ENCODE assay signal across 8 cellular contexts in genomic region chr18:31685097-31686082, GRCh38. TPM values are rescaled to one million over a fixed set of nuclear protein-coding genes. Genes with fewer than 3 reads are reported as not detected.
DNase-seq lines count a peak whose midpoint lies in the region; ATAC-seq lines count a peak whose summit lies in the region.

No MANE protein-coding gene starts in this region.

- H3K14ac ChIP-seq in mesenchymal stem cell (ENCODE audit: low read length in 2 of 2), result peak overlapping the region in 1 of 2 experiments; percentile 17

- peak overlapping the region; percentile 23 for H2BK15ac ChIP-seq in mesenchymal stem cell (ENCODE audit: low read depth, poor library complexity, severe bottlenecking)

- peak overlapping the region; percentile 70 to 73 for H3K18ac ChIP-seq in mesenchymal stem cell (ENCODE audit: low read depth in 1 of 2, low read length in 2 of 2)

- H3K4ac ChIP-seq in mesenchymal stem cell (ENCODE audit: low read depth in 1 of 2, low read length in 2 of 2), result peak overlapping the region in 1 of 2 experiments; percentile 30

- no peak overlapping the region for H2AK5ac ChIP-seq in mesenchymal stem cell (ENCODE audit: low read length, severe bottlenecking)

- peak overlapping the region; percentile 69 for H3K4me3 ChIP-seq in endocrine pancreas (ENCODE audit: control insufficient read depth, insufficient read depth, low read length)
- peak overlapping the region; percentile 77 to 84 for H3K4me3 ChIP-seq in mesenchymal stem cell (ENCODE audit: insufficient read depth in 1 of 2, low read depth in 1 of 2, low read length in 2 of 2)

- H4K91ac ChIP-seq in mesenchymal stem cell (ENCODE audit: low read length), result peak overlapping the region; percentile 82

- H3K9ac ChIP-seq in endocrine pancreas (ENCODE audit: control insufficient read depth, insufficient read depth, low read length), result peak overlapping the region; percentile 90
- H3K9ac ChIP-seq in mesenchymal stem cell (ENCODE audit: low read length), result peak overlapping the region; percentile 89

- H3K4me2 ChIP-seq in mesenchymal stem cell (ENCODE audit: low read length, poor library complexity, severe bottlenecking), result peak overlapping the region; percentile 99

- no peaks in the 10 kb centered on the region for H3K36me3 ChIP-seq in endocrine pancreas (ENCODE audit: control insufficient read depth, insufficient read depth, low read length)
- no peaks in the 10 kb centered on the region for H3K36me3 ChIP-seq in mesenchymal stem cell (ENCODE audit: control insufficient read depth in 1 of 2, insufficient read depth in 2 of 2, low read depth in 1 of 2, low read length in 2 of 2)

- H3K23ac ChIP-seq in mesenchymal stem cell (ENCODE audit: low read length in 2 of 2), result no peak overlapping the region

- peak overlapping the region; percentile 75 for H2AFZ ChIP-seq in mesenchymal stem cell (ENCODE audit: low read depth, low read length)

- no peaks in the 10 kb centered on the region for H3K27me3 ChIP-seq in endocrine pancreas (ENCODE audit: control insufficient read depth, insufficient read depth, low read length)
- no peaks in the 10 kb centered on the region for H3K27me3 ChIP-seq in mesenchymal stem cell (ENCODE audit: control insufficient read depth in 1 of 2, insufficient read depth in 1 of 2, low read length in 2 of 2)

- H3K27ac ChIP-seq in mesenchymal stem cell (ENCODE audit: low read length, poor library complexity, severe bottlenecking), result no peak overlapping the region

- H3K9me3 ChIP-seq in endocrine pancreas (ENCODE audit: control insufficient read depth, low read length) (no peaks in the 10 kb centered on the region), mesenchymal stem cell (ENCODE audit: control insufficient read depth, low read length) (no peaks in the 10 kb centered on the region)

- ATAC-seq in GM19043 (IDR thresholded peaks at IDR 0.05; ENCODE audit: low read depth, unreplicated experiment), result peak; percentile 64
- ATAC-seq in HG03280 (IDR thresholded peaks at IDR 0.05; ENCODE audit: unreplicated experiment), result peak; percentile 83

- 2% methylated on average over 78 of the region's 115 CpGs for WGBS in mesenchymal stem cell

- H3K4me1 ChIP-seq in endocrine pancreas (ENCODE audit: control insufficient read depth, insufficient read depth, low read length), result peaks cover 11% of the 10 kb centered on the region
- H3K4me1 ChIP-seq in mesenchymal stem cell (ENCODE audit: control insufficient read depth, insufficient read depth, low read depth, low read length), result peaks cover 3% of the 10 kb centered on the region

- no peak overlapping the region for H2BK12ac ChIP-seq in mesenchymal stem cell (ENCODE audit: low read length in 2 of 2)

- peak overlapping the region; percentile 49 for H2BK120ac ChIP-seq in mesenchymal stem cell (ENCODE audit: low read depth, low read length)

- peak overlapping the region; percentile 93 for H4K8ac ChIP-seq in mesenchymal stem cell (ENCODE audit: low read length)

- peak in 11 of 14 donors; percentile 19 to 77 (median 40) for DNase-seq in C1 segment of cervical spinal cord (lab: John Stamatoyannopoulos, UW)
- DNase-seq in NCI-H345 treated with DMSO at 0.1 percent for 48 hours (lab: John Stamatoyannopoulos, UW; ENCODE audit: unreplicated experiment), result peak; percentile 36
- peak; percentile 50 to 64 for DNase-seq in activated CD4-positive, alpha-beta T cell treated with anti-CD3 and anti-CD28 coated beads, Interleukin-2, amount 50 U/mL, for 48 hours
- peak; percentile 87 for DNase-seq in mesenchymal stem cell
- DNase-seq in stimulated activated CD8-positive, alpha-beta memory T cell treated with anti-CD3 and anti-CD28 coated beads, Interleukin-12 subunit alpha, Interleukin-12 subunit beta, amount 100 ng/mL, for 4 hours (ENCODE audit: low read depth), result peak; percentile 23

- H3K79me1 ChIP-seq in mesenchymal stem cell (replicated peaks; ENCODE audit: low read length, poor library complexity, severe bottlenecking), result peaks cover 10% of the 10 kb centered on the region

- peak overlapping the region; percentile 31 for H2BK5ac ChIP-seq in mesenchymal stem cell (ENCODE audit: low read depth, low read length, poor library complexity, severe bottlenecking)

RNA-seq across cellular contexts. Expression of gene B4GALT6, which starts 1.0 kb away (rescaled TPM):
- polyA plus RNA-seq in mesenchymal stem cell (2013, experiment 1 of 2), result 8.3 TPM
- polyA plus RNA-seq in mesenchymal stem cell (2013, experiment 2 of 2), result 9.6 TPM

Comparison
In these comparisons a context has a peak if more than half of its experiments do, and no peak if none do; other contexts are left out.
1. DNase-seq: peak in every context shown above with its lines; median percentile 87 in mesenchymal stem cell; 57 in activated CD4-positive, alpha-beta T cell treated with anti-CD3 and anti-CD28 coated beads, Interleukin-2, amount 50 U/mL, for 48 hours; 40 in C1 segment of cervical spinal cord; 36 in NCI-H345 treated with DMSO at 0.1 percent for 48 hours; 23 in stimulated activated CD8-positive, alpha-beta memory T cell treated with anti-CD3 and anti-CD28 coated beads, Interleukin-12 subunit alpha, Interleukin-12 subunit beta, amount 100 ng/mL, for 4 hours.